Comparison of ENCODE assay signal across 15 cellular contexts in genomic region chr20:53911301-53911700, GRCh38.
"Had no signal": no experiment of that assay in that cellular context is flagged by ENCODE, and none has a peak within 500 bp of the region (broad histone marks: within the 10 kb centered on the region; RNA-seq: fewer than 3 reads in every experiment).

No MANE protein-coding gene starts in this region.

- H3K27ac ChIP-seq: cardiac muscle cell, gastroesophageal sphincter, lower lobe of right lung, stomach, thoracic aorta, WERI-Rb-1 had no signal

- H3K4me3 ChIP-seq: cardiac muscle cell, gastroesophageal sphincter, heart right ventricle, lower lobe of right lung, stomach, thoracic aorta had no signal

- ATAC-seq: gastroesophageal sphincter, heart right ventricle, lower lobe of right lung, SK-N-SH treated with all-trans-retinoic acid at 6 μM for 48 hours had no signal

- H3K36me3 Mint-ChIP-seq: mesothelial cell of epicardium had no signal

- FAIRE-seq: endometrium had no signal

- H3K9me3 ChIP-seq: gastroesophageal sphincter, heart right ventricle, lower lobe of right lung, stomach, thoracic aorta had no signal

- H3K4me3 Mint-ChIP-seq: mesothelial cell of epicardium; T-helper 1 cell treated with Interleukin-12 subunit alpha and Interleukin-12 subunit beta and Interleukin-4 antibody, amounts not matched to agents 30 μg/mL and 1 μg/mL, for 36 hours had no signal

- DNase-seq: activated CD4-positive, alpha-beta T cell treated with anti-CD3 and anti-CD28 coated beads for 4 hours; activated naive CD4-positive, alpha-beta T cell; heart right ventricle; lower lobe of right lung; retina; stimulated activated CD4-positive, alpha-beta T cell treated with anti-CD3 and anti-CD28 coated beads, Interleukin-4, amount 100 ng/mL, for 1 hour; stomach; WERI-Rb-1 had no signal

- H3K27me3 ChIP-seq: cardiac muscle cell, gastroesophageal sphincter, heart right ventricle, stomach had no signal

- H3K9me3 Mint-ChIP-seq: T-helper 1 cell treated with Interleukin-12 subunit alpha and Interleukin-12 subunit beta and Interleukin-4 antibody, amounts not matched to agents 30 μg/mL and 1 μg/mL, for 36 hours had no signal

- H3K36me3 ChIP-seq: cardiac muscle cell, gastroesophageal sphincter, heart right ventricle, lower lobe of right lung, stomach, thoracic aorta, WERI-Rb-1 had no signal

- H3K27ac Mint-ChIP-seq: mesothelial cell of epicardium had no signal
